2 cellular contexts compared by ENCODE assay signal in the genomic region with DNA sequence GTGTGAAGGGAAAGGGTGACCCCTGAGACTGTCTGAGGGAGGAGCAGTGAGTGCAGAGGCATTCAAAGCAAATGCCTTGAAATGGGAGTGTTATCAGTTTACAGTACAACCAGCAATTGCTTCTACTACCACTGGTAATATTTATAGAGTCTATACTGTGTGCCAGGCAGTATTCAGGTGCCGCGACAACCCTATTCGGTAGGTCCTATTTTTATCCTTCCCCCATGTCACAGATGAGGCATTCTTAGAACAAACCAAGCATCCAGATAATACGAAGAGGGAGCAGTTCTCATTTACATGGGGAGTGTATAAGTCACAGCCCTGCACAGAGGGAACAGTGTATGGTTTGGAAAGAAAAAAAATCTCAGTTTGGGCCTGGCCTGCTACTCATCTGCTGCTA.
TF ChIP-seq lines count a peak whose summit lies in the region.

No MANE protein-coding gene starts in this region.

TF ChIP-seq in GM23338, 12 proteins besides CTCF, POLR2A, EP300 and RAD21 (continued from another document):
- TF ChIP-seq, protein P1, sequence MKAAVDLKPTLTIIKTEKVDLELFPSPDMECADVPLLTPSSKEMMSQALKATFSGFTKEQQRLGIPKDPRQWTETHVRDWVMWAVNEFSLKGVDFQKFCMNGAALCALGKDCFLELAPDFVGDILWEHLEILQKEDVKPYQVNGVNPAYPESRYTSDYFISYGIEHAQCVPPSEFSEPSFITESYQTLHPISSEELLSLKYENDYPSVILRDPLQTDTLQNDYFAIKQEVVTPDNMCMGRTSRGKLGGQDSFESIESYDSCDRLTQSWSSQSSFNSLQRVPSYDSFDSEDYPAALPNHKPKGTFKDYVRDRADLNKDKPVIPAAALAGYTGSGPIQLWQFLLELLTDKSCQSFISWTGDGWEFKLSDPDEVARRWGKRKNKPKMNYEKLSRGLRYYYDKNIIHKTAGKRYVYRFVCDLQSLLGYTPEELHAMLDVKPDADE (IDR thresholded peaks at IDR 0.05): no peak
- no peak for TF ChIP-seq STAT1 (IDR thresholded peaks at IDR 0.05; ENCODE audit: unreplicated experiment)
- TF ChIP-seq EZH2 (IDR thresholded peaks at IDR 0.05; ENCODE audit: low read depth, unreplicated experiment): no peak
- TF ChIP-seq NANOG (IDR thresholded peaks at IDR 0.05; ENCODE audit: borderline replicate concordance): no peak
- no peak for TF ChIP-seq CREB1 (CRISPR knock-in tag; IDR thresholded peaks at IDR 0.05; ENCODE audit: low read depth)
- no peak for TF ChIP-seq EZH2phosphoT487 (IDR thresholded peaks at IDR 0.05; ENCODE audit: unreplicated experiment)
- no peak for TF ChIP-seq POLR2AphosphoS5 (IDR thresholded peaks at IDR 0.05; ENCODE audit: low read depth)
- TF ChIP-seq, protein P2, sequence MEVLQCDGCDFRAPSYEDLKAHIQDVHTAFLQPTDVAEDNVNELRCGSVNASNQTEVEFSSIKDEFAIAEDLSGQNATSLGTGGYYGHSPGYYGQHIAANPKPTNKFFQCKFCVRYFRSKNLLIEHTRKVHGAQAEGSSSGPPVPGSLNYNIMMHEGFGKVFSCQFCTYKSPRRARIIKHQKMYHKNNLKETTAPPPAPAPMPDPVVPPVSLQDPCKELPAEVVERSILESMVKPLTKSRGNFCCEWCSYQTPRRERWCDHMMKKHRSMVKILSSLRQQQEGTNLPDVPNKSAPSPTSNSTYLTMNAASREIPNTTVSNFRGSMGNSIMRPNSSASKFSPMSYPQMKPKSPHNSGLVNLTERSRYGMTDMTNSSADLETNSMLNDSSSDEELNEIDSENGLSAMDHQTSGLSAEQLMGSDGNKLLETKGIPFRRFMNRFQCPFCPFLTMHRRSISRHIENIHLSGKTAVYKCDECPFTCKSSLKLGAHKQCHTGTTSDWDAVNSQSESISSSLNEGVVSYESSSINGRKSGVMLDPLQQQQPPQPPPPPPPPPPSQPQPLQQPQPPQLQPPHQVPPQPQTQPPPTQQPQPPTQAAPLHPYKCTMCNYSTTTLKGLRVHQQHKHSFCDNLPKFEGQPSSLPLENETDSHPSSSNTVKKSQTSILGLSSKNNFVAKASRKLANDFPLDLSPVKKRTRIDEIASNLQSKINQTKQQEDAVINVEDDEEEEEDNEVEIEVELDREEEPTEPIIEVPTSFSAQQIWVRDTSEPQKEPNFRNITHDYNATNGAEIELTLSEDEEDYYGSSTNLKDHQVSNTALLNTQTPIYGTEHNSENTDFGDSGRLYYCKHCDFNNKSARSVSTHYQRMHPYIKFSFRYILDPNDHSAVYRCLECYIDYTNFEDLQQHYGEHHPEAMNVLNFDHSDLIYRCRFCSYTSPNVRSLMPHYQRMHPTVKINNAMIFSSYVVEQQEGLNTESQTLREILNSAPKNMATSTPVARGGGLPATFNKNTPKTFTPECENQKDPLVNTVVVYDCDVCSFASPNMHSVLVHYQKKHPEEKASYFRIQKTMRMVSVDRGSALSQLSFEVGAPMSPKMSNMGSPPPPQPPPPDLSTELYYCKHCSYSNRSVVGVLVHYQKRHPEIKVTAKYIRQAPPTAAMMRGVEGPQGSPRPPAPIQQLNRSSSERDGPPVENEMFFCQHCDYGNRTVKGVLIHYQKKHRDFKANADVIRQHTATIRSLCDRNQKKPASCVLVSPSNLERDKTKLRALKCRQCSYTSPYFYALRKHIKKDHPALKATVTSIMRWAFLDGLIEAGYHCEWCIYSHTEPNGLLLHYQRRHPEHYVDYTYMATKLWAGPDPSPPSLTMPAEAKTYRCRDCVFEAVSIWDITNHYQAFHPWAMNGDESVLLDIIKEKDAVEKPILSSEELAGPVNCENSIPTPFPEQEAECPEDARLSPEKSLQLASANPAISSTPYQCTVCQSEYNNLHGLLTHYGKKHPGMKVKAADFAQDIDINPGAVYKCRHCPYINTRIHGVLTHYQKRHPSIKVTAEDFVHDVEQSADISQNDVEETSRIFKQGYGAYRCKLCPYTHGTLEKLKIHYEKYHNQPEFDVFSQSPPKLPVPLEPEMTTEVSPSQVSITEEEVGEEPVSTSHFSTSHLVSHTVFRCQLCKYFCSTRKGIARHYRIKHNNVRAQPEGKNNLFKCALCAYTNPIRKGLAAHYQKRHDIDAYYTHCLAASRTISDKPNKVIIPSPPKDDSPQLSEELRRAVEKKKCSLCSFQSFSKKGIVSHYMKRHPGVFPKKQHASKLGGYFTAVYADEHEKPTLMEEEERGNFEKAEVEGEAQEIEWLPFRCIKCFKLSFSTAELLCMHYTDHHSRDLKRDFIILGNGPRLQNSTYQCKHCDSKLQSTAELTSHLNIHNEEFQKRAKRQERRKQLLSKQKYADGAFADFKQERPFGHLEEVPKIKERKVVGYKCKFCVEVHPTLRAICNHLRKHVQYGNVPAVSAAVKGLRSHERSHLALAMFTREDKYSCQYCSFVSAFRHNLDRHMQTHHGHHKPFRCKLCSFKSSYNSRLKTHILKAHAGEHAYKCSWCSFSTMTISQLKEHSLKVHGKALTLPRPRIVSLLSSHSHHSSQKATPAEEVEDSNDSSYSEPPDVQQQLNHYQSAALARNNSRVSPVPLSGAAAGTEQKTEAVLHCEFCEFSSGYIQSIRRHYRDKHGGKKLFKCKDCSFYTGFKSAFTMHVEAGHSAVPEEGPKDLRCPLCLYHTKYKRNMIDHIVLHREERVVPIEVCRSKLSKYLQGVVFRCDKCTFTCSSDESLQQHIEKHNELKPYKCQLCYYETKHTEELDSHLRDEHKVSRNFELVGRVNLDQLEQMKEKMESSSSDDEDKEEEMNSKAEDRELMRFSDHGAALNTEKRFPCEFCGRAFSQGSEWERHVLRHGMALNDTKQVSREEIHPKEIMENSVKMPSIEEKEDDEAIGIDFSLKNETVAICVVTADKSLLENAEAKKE (CRISPR knock-in tag; IDR thresholded peaks at IDR 0.05): no peak

TF ChIP-seq in WTC11, 78 proteins besides CTCF, POLR2A, EP300 and RAD21 (continued from another document):
- TF ChIP-seq, protein P3, sequence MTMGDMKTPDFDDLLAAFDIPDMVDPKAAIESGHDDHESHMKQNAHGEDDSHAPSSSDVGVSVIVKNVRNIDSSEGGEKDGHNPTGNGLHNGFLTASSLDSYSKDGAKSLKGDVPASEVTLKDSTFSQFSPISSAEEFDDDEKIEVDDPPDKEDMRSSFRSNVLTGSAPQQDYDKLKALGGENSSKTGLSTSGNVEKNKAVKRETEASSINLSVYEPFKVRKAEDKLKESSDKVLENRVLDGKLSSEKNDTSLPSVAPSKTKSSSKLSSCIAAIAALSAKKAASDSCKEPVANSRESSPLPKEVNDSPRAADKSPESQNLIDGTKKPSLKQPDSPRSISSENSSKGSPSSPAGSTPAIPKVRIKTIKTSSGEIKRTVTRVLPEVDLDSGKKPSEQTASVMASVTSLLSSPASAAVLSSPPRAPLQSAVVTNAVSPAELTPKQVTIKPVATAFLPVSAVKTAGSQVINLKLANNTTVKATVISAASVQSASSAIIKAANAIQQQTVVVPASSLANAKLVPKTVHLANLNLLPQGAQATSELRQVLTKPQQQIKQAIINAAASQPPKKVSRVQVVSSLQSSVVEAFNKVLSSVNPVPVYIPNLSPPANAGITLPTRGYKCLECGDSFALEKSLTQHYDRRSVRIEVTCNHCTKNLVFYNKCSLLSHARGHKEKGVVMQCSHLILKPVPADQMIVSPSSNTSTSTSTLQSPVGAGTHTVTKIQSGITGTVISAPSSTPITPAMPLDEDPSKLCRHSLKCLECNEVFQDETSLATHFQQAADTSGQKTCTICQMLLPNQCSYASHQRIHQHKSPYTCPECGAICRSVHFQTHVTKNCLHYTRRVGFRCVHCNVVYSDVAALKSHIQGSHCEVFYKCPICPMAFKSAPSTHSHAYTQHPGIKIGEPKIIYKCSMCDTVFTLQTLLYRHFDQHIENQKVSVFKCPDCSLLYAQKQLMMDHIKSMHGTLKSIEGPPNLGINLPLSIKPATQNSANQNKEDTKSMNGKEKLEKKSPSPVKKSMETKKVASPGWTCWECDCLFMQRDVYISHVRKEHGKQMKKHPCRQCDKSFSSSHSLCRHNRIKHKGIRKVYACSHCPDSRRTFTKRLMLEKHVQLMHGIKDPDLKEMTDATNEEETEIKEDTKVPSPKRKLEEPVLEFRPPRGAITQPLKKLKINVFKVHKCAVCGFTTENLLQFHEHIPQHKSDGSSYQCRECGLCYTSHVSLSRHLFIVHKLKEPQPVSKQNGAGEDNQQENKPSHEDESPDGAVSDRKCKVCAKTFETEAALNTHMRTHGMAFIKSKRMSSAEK (CRISPR knock-in tag; IDR thresholded peaks at IDR 0.05; ENCODE audit: borderline replicate concordance): no peak
- TF ChIP-seq TEAD4 (CRISPR knock-in tag; IDR thresholded peaks at IDR 0.05) (no peak), NR3C1 (CRISPR knock-in tag; conservative IDR thresholded peaks at IDR 0.05; ENCODE audit: low read depth) (no peak), FOXJ3 (CRISPR knock-in tag; IDR thresholded peaks at IDR 0.05; ENCODE audit: borderline replicate concordance) (no peak), CREM (CRISPR knock-in tag; IDR thresholded peaks at IDR 0.05) (no peak), SMAD3 (CRISPR knock-in tag; IDR thresholded peaks at IDR 0.05; ENCODE audit: borderline replicate concordance) (no peak), MXD4 (CRISPR knock-in tag; IDR thresholded peaks at IDR 0.05; ENCODE audit: borderline replicate concordance) (no peak), OVOL2 (CRISPR knock-in tag; IDR thresholded peaks at IDR 0.05; ENCODE audit: borderline replicate concordance) (no peak), SP1 (CRISPR knock-in tag; conservative IDR thresholded peaks at IDR 0.05) (no peak), GABPB1 (CRISPR knock-in tag; IDR thresholded peaks at IDR 0.05) (no peak)
- TF ChIP-seq, protein P4, sequence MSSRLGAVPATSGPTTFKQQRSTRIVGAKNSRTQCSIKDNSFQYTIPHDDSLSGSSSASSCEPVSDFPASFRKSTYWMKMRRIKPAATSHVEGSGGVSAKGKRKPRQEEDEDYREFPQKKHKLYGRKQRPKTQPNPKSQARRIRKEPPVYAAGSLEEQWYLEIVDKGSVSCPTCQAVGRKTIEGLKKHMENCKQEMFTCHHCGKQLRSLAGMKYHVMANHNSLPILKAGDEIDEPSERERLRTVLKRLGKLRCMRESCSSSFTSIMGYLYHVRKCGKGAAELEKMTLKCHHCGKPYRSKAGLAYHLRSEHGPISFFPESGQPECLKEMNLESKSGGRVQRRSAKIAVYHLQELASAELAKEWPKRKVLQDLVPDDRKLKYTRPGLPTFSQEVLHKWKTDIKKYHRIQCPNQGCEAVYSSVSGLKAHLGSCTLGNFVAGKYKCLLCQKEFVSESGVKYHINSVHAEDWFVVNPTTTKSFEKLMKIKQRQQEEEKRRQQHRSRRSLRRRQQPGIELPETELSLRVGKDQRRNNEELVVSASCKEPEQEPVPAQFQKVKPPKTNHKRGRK (CRISPR knock-in tag; IDR thresholded peaks at IDR 0.05; ENCODE audit: borderline replicate concordance): no peak
- TF ChIP-seq, protein P5, sequence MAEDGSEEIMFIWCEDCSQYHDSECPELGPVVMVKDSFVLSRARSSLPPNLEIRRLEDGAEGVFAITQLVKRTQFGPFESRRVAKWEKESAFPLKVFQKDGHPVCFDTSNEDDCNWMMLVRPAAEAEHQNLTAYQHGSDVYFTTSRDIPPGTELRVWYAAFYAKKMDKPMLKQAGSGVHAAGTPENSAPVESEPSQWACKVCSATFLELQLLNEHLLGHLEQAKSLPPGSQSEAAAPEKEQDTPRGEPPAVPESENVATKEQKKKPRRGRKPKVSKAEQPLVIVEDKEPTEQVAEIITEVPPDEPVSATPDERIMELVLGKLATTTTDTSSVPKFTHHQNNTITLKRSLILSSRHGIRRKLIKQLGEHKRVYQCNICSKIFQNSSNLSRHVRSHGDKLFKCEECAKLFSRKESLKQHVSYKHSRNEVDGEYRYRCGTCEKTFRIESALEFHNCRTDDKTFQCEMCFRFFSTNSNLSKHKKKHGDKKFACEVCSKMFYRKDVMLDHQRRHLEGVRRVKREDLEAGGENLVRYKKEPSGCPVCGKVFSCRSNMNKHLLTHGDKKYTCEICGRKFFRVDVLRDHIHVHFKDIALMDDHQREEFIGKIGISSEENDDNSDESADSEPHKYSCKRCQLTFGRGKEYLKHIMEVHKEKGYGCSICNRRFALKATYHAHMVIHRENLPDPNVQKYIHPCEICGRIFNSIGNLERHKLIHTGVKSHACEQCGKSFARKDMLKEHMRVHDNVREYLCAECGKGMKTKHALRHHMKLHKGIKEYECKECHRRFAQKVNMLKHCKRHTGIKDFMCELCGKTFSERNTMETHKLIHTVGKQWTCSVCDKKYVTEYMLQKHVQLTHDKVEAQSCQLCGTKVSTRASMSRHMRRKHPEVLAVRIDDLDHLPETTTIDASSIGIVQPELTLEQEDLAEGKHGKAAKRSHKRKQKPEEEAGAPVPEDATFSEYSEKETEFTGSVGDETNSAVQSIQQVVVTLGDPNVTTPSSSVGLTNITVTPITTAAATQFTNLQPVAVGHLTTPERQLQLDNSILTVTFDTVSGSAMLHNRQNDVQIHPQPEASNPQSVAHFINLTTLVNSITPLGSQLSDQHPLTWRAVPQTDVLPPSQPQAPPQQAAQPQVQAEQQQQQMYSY (CRISPR knock-in tag; IDR thresholded peaks at IDR 0.05): no peak
- TF ChIP-seq, protein P6, sequence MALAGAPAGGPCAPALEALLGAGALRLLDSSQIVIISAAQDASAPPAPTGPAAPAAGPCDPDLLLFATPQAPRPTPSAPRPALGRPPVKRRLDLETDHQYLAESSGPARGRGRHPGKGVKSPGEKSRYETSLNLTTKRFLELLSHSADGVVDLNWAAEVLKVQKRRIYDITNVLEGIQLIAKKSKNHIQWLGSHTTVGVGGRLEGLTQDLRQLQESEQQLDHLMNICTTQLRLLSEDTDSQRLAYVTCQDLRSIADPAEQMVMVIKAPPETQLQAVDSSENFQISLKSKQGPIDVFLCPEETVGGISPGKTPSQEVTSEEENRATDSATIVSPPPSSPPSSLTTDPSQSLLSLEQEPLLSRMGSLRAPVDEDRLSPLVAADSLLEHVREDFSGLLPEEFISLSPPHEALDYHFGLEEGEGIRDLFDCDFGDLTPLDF (CRISPR knock-in tag; IDR thresholded peaks at IDR 0.05): no peak
